In the genomic region with DNA sequence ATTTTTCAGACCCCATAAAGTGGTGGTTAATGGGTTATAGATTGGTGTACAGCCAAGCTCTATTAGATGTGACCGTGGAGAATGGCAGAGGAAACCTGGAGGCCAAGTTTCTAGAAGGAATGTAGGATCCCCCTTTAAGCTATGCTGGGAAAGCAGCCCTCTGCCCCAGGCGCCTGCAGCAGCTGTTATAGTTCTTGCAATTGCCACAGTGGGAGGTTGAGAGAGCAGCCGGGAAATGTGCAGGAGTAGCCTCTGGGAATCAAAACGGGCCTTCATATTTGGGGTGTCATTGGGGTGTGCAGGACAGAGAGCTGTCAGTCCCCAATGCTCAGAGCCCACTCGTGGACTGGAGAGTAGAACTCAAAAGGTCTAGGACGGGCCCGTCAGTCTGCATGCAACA, we compare ENCODE assay signal across 28 cellular contexts.
"Had no signal": no experiment of that assay in that cellular context is flagged by ENCODE, and none has a peak within 500 bp of the region (broad histone marks: within the 10 kb centered on the region; RNA-seq: fewer than 3 reads in every experiment).

No MANE protein-coding gene starts in this region.

- H3K36me3 Mint-ChIP-seq: activated CD8-positive, alpha-beta memory T cell treated with anti-CD3 and anti-CD28 coated beads, Interleukin-2, amount 10 ng/mL, durations not matched to agents 7 days and 5 days; activated naive CD4-positive, alpha-beta T cell treated with anti-CD3 and anti-CD28 coated beads, Interleukin-2, amount 50 U/mL, for 72 hours; immature natural killer cell; mesothelial cell of epicardium; stimulated activated memory B cell treated with anti-CD40 and anti-IgM and Interleukin-4, amounts not matched to agents 10 μg/mL and 1 μg/mL and 100 μg/mL, for 72 hours had no signal

- H3K4me1 Mint-ChIP-seq: mesothelial cell of epicardium had no signal

- H3K36me3 ChIP-seq: upper lobe of left lung had no signal

- H3K4me2 ChIP-seq: smooth muscle cell had no signal

- H3K4me3 ChIP-seq: smooth muscle cell, upper lobe of left lung had no signal

- DNase-seq: activated CD4-positive, alpha-beta T cell treated with anti-CD3 and anti-CD28 coated beads, Interleukin-2, amount 50 U/mL, for 1 hour; activated CD8-positive, alpha-beta memory T cell treated with anti-CD3 and anti-CD28 coated beads, Interleukin-2, amount 10 ng/mL, durations not matched to agents 7 days and 5 days; activated CD8-positive, alpha-beta T cell treated with anti-CD3 and anti-CD28 coated beads for 36 hours; activated naive CD4-positive, alpha-beta T cell; activated T-cell treated with anti-CD3 and anti-CD28 coated beads, Interleukin-2, amount 50 U/mL, for 48 hours; dermis blood vessel endothelial cell; effector CD8-positive, alpha-beta T cell; head of caudate nucleus; hypothalamus; immature natural killer cell; kidney; left colon; naive thymus-derived CD4-positive, alpha-beta T cell; stimulated activated CD4-positive, alpha-beta T cell treated with anti-CD3 and anti-CD28 coated beads, Interleukin-1b, Interleukin-23, amount 100 ng/mL, for 48 hours; stimulated activated CD4-positive, alpha-beta T cell treated with anti-CD3 and anti-CD28 coated beads, Interleukin-4, amount 100 ng/mL, for 4 hours; stimulated activated CD8-positive, alpha-beta memory T cell treated with anti-CD3 and anti-CD28 coated beads, Interleukin-4, amount 100 ng/mL, for 48 hours; stimulated activated naive CD8-positive, alpha-beta T cell treated with anti-CD3 and anti-CD28 coated beads, Interleukin-15, amount 100 ng/mL, for 72 hours; substantia nigra; T-helper 17 cell; T1000; upper lobe of left lung had no signal

- H3K9me3 Mint-ChIP-seq: activated CD8-positive, alpha-beta T cell treated with anti-CD3 and anti-CD28 coated beads for 36 hours; mesothelial cell of epicardium had no signal

- H3K27ac ChIP-seq: upper lobe of left lung had no signal

- FAIRE-seq: bronchial epithelial cell, colon, frontal cortex, kidney had no signal

- H3K4me1 ChIP-seq: upper lobe of left lung had no signal

- H3K4me3 Mint-ChIP-seq: activated CD8-positive, alpha-beta memory T cell treated with anti-CD3 and anti-CD28 coated beads, Interleukin-2, amount 10 ng/mL, durations not matched to agents 7 days and 5 days; activated CD8-positive, alpha-beta T cell treated with anti-CD3 and anti-CD28 coated beads for 36 hours; immature natural killer cell; mesothelial cell of epicardium; naive thymus-derived CD4-positive, alpha-beta T cell; stimulated activated memory B cell treated with anti-CD40 and anti-IgM and Interleukin-4, amounts not matched to agents 10 μg/mL and 1 μg/mL and 100 μg/mL, for 72 hours; stimulated activated naive CD8-positive, alpha-beta T cell treated with anti-CD3 and anti-CD28 coated beads, Interleukin-15, amount 100 ng/mL, for 72 hours; T-helper 17 cell had no signal

- H3K27ac Mint-ChIP-seq: activated CD8-positive, alpha-beta memory T cell treated with anti-CD3 and anti-CD28 coated beads, Interleukin-2, amount 10 ng/mL, durations not matched to agents 7 days and 5 days; activated CD8-positive, alpha-beta T cell treated with anti-CD3 and anti-CD28 coated beads for 36 hours; activated naive CD4-positive, alpha-beta T cell treated with anti-CD3 and anti-CD28 coated beads, Interleukin-2, amount 50 U/mL, for 72 hours; immature natural killer cell; mesothelial cell of epicardium; naive thymus-derived CD4-positive, alpha-beta T cell; stimulated activated memory B cell treated with anti-CD40 and anti-IgM and Interleukin-4, amounts not matched to agents 10 μg/mL and 1 μg/mL and 100 μg/mL, for 72 hours; stimulated activated naive CD8-positive, alpha-beta T cell treated with anti-CD3 and anti-CD28 coated beads, Interleukin-15, amount 100 ng/mL, for 72 hours; T-helper 17 cell had no signal
